21 cellular contexts compared by ENCODE assay signal in the genomic region with DNA sequence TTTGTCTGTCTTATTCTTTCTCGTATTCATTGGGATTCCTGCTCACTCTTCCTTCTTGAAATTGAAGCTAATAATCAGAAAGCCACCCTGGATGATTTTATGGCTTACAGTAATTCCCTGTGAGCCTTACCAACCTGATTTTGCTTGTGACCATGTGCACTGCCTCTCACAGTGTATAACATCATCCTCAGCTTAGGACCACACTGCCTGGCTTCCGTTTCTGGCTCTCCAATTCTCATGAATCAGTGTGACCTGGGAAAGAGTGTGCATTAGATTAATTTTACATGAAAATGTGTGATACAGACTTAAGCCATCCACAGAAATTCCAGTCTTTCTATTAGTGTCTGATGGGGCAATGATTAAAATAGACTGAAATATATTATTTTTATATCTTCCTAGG.
A peak's percentile ranks its signal among the peaks of the same experiment; 100 is the strongest.
DNase-seq lines count a peak whose midpoint lies in the region; TF ChIP-seq lines count a peak whose summit lies in the region.
"Had no signal": no experiment of that assay in that cellular context is flagged by ENCODE, and none has a peak within 500 bp of the region (broad histone marks: within the 10 kb centered on the region; RNA-seq: fewer than 3 reads in every experiment).

No MANE protein-coding gene starts in this region.

- H3K4me1 ChIP-seq in GM23248 (ENCODE audit: insufficient read depth) (peaks cover 28% of the 10 kb centered on the region), breast epithelium (peaks cover 0 to 18% of the 10 kb centered on the region in 2 donors), mesenchymal stem cell (ENCODE audit: control insufficient read depth, insufficient read depth, low read depth, low read length) (peaks cover 1% of the 10 kb centered on the region), subcutaneous abdominal adipose tissue (ENCODE audit: control insufficient read depth in 5 of 5, insufficient read depth in 5 of 5, low read length in 5 of 5) (peaks cover 0 to 75% (median 44%) of the 10 kb centered on the region in 5 donors)
- H3K4me1 ChIP-seq: parathyroid adenoma, Peyer's patch had no signal

- H3K27ac ChIP-seq in GM23248 (peak overlapping the region; percentile 37; the same call in 1 of the 2 replicates), breast epithelium (peak overlapping the region; percentile 79 to 81), mesenchymal stem cell (ENCODE audit: low read length, poor library complexity, severe bottlenecking) (no peak overlapping the region), subcutaneous abdominal adipose tissue (ENCODE audit: low read depth, low read length) (peak overlapping the region; percentile 39)
- H3K27ac ChIP-seq: HL-60, parathyroid adenoma had no signal

- intact Hi-C loops in breast epithelium (cut with DNase I; ENCODE audit: low total_unique reads) = no loop called here

- no peak overlapping the region for H3K14ac ChIP-seq in mesenchymal stem cell (ENCODE audit: low read length in 2 of 2)

- no peak for TF ChIP-seq CTCF in breast epithelium (IDR thresholded peaks at IDR 0.05)

- no peaks in the 10 kb centered on the region for H4K20me1 ChIP-seq in GM23248 (ENCODE audit: insufficient read depth)

- no peak overlapping the region for H2AK5ac ChIP-seq in mesenchymal stem cell (ENCODE audit: low read length, severe bottlenecking)

- H3K23ac ChIP-seq in mesenchymal stem cell (ENCODE audit: low read length in 2 of 2) = no peak overlapping the region

- DNase-seq in GM23248 (peak; percentile 41), breast epithelium (ENCODE audit: low spot score in 2 of 2) (no peak), mesenchymal stem cell (no peak), dedifferentiated amniotic fluid mesenchymal stem cell (ENCODE audit: extremely low spot score) (no peak), ecto neural progenitor cell (ENCODE audit: low spot score) (no peak), cortex of kidney (lab: John Stamatoyannopoulos, UW) (no peak), NCI-H2171 (lab: John Stamatoyannopoulos, UW) (no peak)
- DNase-seq: activated B cell treated with CpG ODN at 0.5 μM for 24 hours; activated CD8-positive, alpha-beta memory T cell treated with anti-CD3 and anti-CD28 coated beads, Interleukin-2, amount 10 ng/mL, durations not matched to agents 7 days and 5 days; activated gamma-delta T cell; Calu3; endodermal cell; immature natural killer cell; Karpas-422; NCI-H187; NCI-H524 treated with DMSO at 0.1 percent for 48 hours; Peyer's patch; stimulated activated CD4-positive, alpha-beta T cell treated with anti-CD3 and anti-CD28 coated beads, Interleukin-15, amount 100 ng/mL, for 24 hours had no signal

- H4K8ac ChIP-seq in mesenchymal stem cell (ENCODE audit: low read length) = no peak overlapping the region

- no peak for TF ChIP-seq POLR2A in breast epithelium (IDR thresholded peaks at IDR 0.05)

- peak overlapping the region; percentile 56 for H3K4me2 ChIP-seq in GM23248 (ENCODE audit: unreplicated experiment)
- no peak overlapping the region for H3K4me2 ChIP-seq in mesenchymal stem cell (ENCODE audit: low read length, poor library complexity, severe bottlenecking)

- H3K9me2 ChIP-seq in GM23248 (ENCODE audit: insufficient read depth) = no peaks in the 10 kb centered on the region

- peaks cover 14% of the 10 kb centered on the region for H3F3A ChIP-seq in GM23248 (ENCODE audit: insufficient read depth)

- in situ Hi-C loops in GM23248 (cut with MboI) = no loop called here

- H3K9me3 ChIP-seq in GM23248 (ENCODE audit: low read depth) = no peaks in the 10 kb centered on the region
- H3K9me3 ChIP-seq in breast epithelium = no peaks in the 10 kb centered on the region
- H3K9me3 ChIP-seq in mesenchymal stem cell (ENCODE audit: control insufficient read depth, low read length) = no peaks in the 10 kb centered on the region
- H3K9me3 ChIP-seq in subcutaneous abdominal adipose tissue (ENCODE audit: control insufficient read depth in 5 of 5, low read length in 5 of 5) = no peaks in the 10 kb centered on the region
- H3K9me3 ChIP-seq: Peyer's patch had no signal

- H2AFZ ChIP-seq in GM23248 = no peak overlapping the region
- H2AFZ ChIP-seq in mesenchymal stem cell (ENCODE audit: low read depth, low read length) = no peak overlapping the region
- H2AFZ ChIP-seq: parathyroid adenoma had no signal

- no peak overlapping the region for H3K4ac ChIP-seq in mesenchymal stem cell (ENCODE audit: low read depth in 1 of 2, low read length in 2 of 2)

- H3K79me1 ChIP-seq in mesenchymal stem cell (replicated peaks; ENCODE audit: low read length, poor library complexity, severe bottlenecking) = peaks cover 33% of the 10 kb centered on the region

- peaks cover 93% of the 10 kb centered on the region for H3K79me2 ChIP-seq in GM23248 (ENCODE audit: insufficient read depth)
- H3K79me2 ChIP-seq: parathyroid adenoma had no signal

- no peak overlapping the region for H2BK15ac ChIP-seq in mesenchymal stem cell (ENCODE audit: low read depth, poor library complexity, severe bottlenecking)

- no peak overlapping the region for H3K18ac ChIP-seq in mesenchymal stem cell (ENCODE audit: low read depth in 1 of 2, low read length in 2 of 2)

- peak overlapping the region; percentile 12; the same call in 1 of the 2 replicates for H3K9ac ChIP-seq in GM23248
- peak overlapping the region; percentile 47 for H3K9ac ChIP-seq in mesenchymal stem cell (ENCODE audit: low read length)
- H3K9ac ChIP-seq in subcutaneous abdominal adipose tissue (ENCODE audit: low read length in 5 of 5) = peak overlapping the region in 2 of 5 donors; percentile 41 to 48
- H3K9ac ChIP-seq: parathyroid adenoma had no signal

- H2BK12ac ChIP-seq in mesenchymal stem cell (ENCODE audit: low read length in 2 of 2) = no peak overlapping the region

- no peak overlapping the region for H4K91ac ChIP-seq in mesenchymal stem cell (ENCODE audit: low read length)

- no peaks in the 10 kb centered on the region for H3K27me3 ChIP-seq in GM23248 (replicated peaks; ENCODE audit: insufficient read depth)
- no peaks in the 10 kb centered on the region for H3K27me3 ChIP-seq in breast epithelium
- no peaks in the 10 kb centered on the region for H3K27me3 ChIP-seq in mesenchymal stem cell (ENCODE audit: control insufficient read depth in 1 of 2, insufficient read depth in 1 of 2, low read length in 2 of 2)
- no peaks in the 10 kb centered on the region for H3K27me3 ChIP-seq in subcutaneous abdominal adipose tissue (ENCODE audit: control insufficient read depth in 5 of 5, insufficient read depth in 4 of 5, low read length in 5 of 5)
- H3K27me3 ChIP-seq: Peyer's patch had no signal

- no peak overlapping the region for H2BK120ac ChIP-seq in mesenchymal stem cell (ENCODE audit: low read depth, low read length)

- H2BK5ac ChIP-seq in mesenchymal stem cell (ENCODE audit: low read depth, low read length, poor library complexity, severe bottlenecking) = no peak overlapping the region

- 62 to 64% methylated on average over 2 of the region's 2 CpGs for WGBS in GM23248 (ENCODE audit: low coverage in 1 of 2, low lambda C conversion rate in 2 of 2, missing lambda C conversion rate in 2 of 2), 2 experiments
- whole genome bisulfite sequencing in mesenchymal stem cell = 100% methylated on average over 1 of the region's 2 CpGs

- H3K36me3 ChIP-seq in GM23248 (ENCODE audit: low read depth) (peaks cover 10% of the 10 kb centered on the region; the same call in 1 of the 2 replicates), breast epithelium (no peaks in the 10 kb centered on the region), mesenchymal stem cell (ENCODE audit: control insufficient read depth in 1 of 2, insufficient read depth in 2 of 2, low read depth in 1 of 2, low read length in 2 of 2) (peaks cover 25 to 56% of the 10 kb centered on the region in 2 experiments), subcutaneous abdominal adipose tissue (ENCODE audit: control insufficient read depth in 5 of 5, insufficient read depth in 5 of 5, low read length in 5 of 5) (peaks cover 4 to 37% (median 30%) of the 10 kb centered on the region in 5 donors)

- H3K4me3 ChIP-seq in GM23248 = no peak overlapping the region
- no peak overlapping the region for H3K4me3 ChIP-seq in breast epithelium
- no peak overlapping the region for H3K4me3 ChIP-seq in mesenchymal stem cell (ENCODE audit: insufficient read depth in 1 of 2, low read depth in 1 of 2, low read length in 2 of 2)
- H3K4me3 ChIP-seq in subcutaneous abdominal adipose tissue (ENCODE audit: low read depth in 1 of 5, low read length in 5 of 5) = no peak overlapping the region
- H3K4me3 ChIP-seq: Peyer's patch had no signal
